18 cellular contexts compared by ENCODE assay signal in the genomic region with DNA sequence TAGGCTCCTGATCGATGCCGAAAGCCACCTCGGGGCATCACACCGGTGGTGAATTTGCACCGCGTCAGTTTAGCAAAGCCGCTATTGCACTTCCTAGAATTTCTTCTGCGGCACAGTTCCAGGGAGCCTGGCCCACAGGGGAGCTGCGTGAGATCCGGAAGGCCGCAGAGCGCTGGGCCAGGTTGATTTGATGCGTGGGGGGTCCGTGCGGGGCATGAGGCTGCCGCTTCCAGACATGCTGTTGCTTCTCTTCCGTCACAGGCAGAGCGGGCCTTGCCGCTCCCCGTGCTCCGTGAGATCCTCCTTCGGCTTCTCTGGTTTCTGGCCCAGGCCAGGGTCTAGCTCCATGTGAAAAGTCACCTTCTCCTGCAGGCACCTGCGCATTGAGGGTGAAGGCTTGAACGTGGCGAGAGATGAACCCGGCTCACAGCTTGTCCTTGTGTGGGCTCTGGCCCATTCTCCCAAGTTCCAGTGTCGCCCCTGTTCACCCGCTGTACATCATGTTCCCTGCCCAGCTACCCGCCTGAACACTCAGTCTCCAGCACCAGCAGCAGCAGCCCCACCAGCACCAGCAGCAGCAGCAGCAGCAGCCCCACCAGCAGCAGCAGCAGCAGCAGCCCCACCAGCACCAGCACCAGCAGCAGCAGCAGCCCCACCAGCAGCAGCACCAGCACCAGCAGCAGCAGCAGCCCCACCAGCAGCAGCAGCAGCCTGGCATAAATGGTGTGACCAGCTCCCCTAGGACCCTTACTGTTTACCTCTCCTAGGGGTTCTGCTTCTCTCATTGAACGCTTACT.
DNase-seq lines count a peak whose midpoint lies in the region; ATAC-seq, FAIRE-seq and TF ChIP-seq lines count a peak whose summit lies in the region.
"Had no signal": no experiment of that assay in that cellular context is flagged by ENCODE, and none has a peak within 500 bp of the region (broad histone marks: within the 10 kb centered on the region; RNA-seq: fewer than 3 reads in every experiment).

No MANE protein-coding gene starts in this region.

- H3K56ac ChIP-seq in IMR-90 (ENCODE audit: extremely low read depth, insufficient read depth, low read length): no peak overlapping the region

- in situ Hi-C loops in IMR-90 (cut with MboI; ENCODE audit: low sequenced_read_pairs): no loop called here
- in situ Hi-C loops in HepG2 (cut with HindIII; ENCODE audit: extremely low pct_ligation_motif_present, low pct_unique_long_range_greater_than_20kb): no loop called here

- TF ChIP-seq EP300 in HepG2 (IDR thresholded peaks at IDR 0.05; ENCODE audit: low read depth in 2 of 2, low read length in 2 of 2): no peak
- TF ChIP-seq EP300 in HepG2 (CRISPR knock-in tag; IDR thresholded peaks at IDR 0.05; ENCODE audit: borderline replicate concordance): no peak

- no peak overlapping the region for H2BK5ac ChIP-seq in IMR-90 (ENCODE audit: low read depth, low read length, poor library complexity, severe bottlenecking)
- H2BK5ac ChIP-seq in neuronal stem cell (ENCODE audit: low read length): no peak overlapping the region

- TF ChIP-seq CTCF in IMR-90 (conservative IDR thresholded peaks at IDR 0.05; ENCODE audit: low read depth, low read length): no peak
- no peak for TF ChIP-seq CTCF in HepG2 (CRISPR knock-in tag; IDR thresholded peaks at IDR 0.05)

- no peak overlapping the region for H4K5ac ChIP-seq in IMR-90 (ENCODE audit: low read depth, low read length)

- intact Hi-C loops in IMR-90 (cut with micrococcal nuclease): loop anchor here (10.0 kb wide), 1 partner anchor 934 kb away; no protein-coding TSS in a partner anchor
- intact Hi-C loops in HepG2 (cut with micrococcal nuclease; ENCODE audit: unreplicated experiment): no loop called here

- CTCF ChIA-PET in IMR-90 (lab: Yijun Ruan, JAX) (no interaction called here), HepG2 (lab: Yijun Ruan, JAX; ENCODE audit: low intra/inter-chr PET ratio, low total read pairs) (no interaction called here)

- H3K4me1 ChIP-seq in IMR-90 (ENCODE audit: control insufficient read depth, insufficient read depth, low read length) (no peaks in the 10 kb centered on the region), HepG2 (ENCODE audit: insufficient read depth, low read length) (no peaks in the 10 kb centered on the region), neuronal stem cell (ENCODE audit: control insufficient read depth in 2 of 2, insufficient read depth in 1 of 2, low read depth in 1 of 2, low read length in 2 of 2) (peaks cover 0 to 1% of the 10 kb centered on the region in 2 donors)
- H3K4me1 ChIP-seq: A549 had no signal

- H3K9ac ChIP-seq in IMR-90 (ENCODE audit: low read depth, low read length): no peak overlapping the region
- no peak overlapping the region for H3K9ac ChIP-seq in HepG2 (ENCODE audit: insufficient read depth, low read depth, low read length)
- H3K9ac ChIP-seq in neuronal stem cell (ENCODE audit: low read depth, low read length, poor library complexity): no peak overlapping the region

- H3K14ac ChIP-seq in IMR-90 (replicated peaks; ENCODE audit: low read depth, low read length) (no peak overlapping the region), neuronal stem cell (ENCODE audit: low read length) (peak overlapping the region; percentile 89)

- BruUV-seq in IMR-90 (replicated peaks; lab: Mats Ljungman, UMichigan): no TSS peak
- no TSS peak for BruUV-seq in HepG2 (replicated peaks; lab: Mats Ljungman, UMichigan)

- no peak overlapping the region for H3K23ac ChIP-seq in IMR-90 (ENCODE audit: low read depth, low read length)
- H3K23ac ChIP-seq in neuronal stem cell (ENCODE audit: low read depth, low read length, poor library complexity): peak overlapping the region; percentile 65

- H3K4me3 ChIP-seq in IMR-90 (ENCODE audit: insufficient read depth, low read depth, low read length) (no peak overlapping the region), HepG2 (replicated peaks in 1 of 3; ENCODE audit: insufficient read depth in 1 of 3, low read depth in 2 of 3, low read length in 3 of 3) (no peak overlapping the region), neuronal stem cell (ENCODE audit: low read length in 2 of 2) (no peak overlapping the region)
- H3K4me3 ChIP-seq: A549 had no signal

- H4K20me1 ChIP-seq in IMR-90 (ENCODE audit: insufficient read depth, low read length): no peaks in the 10 kb centered on the region
- no peaks in the 10 kb centered on the region for H4K20me1 ChIP-seq in HepG2 (ENCODE audit: insufficient read depth, low read length)

- peak overlapping the region; percentile 37 for H2AK9ac ChIP-seq in IMR-90 (replicated peaks; ENCODE audit: low read depth, low read length, poor library complexity)

- H3K27me3 ChIP-seq in IMR-90 (ENCODE audit: control insufficient read depth, insufficient read depth, low read length) (no peaks in the 10 kb centered on the region; the same call in 1 of the 2 replicates), HepG2 (ENCODE audit: control insufficient read depth in 1 of 2, insufficient read depth in 2 of 2, low read length in 2 of 2) (no peaks in the 10 kb centered on the region; a peak in 2 of 5 replicates), neuronal stem cell (ENCODE audit: control insufficient read depth in 3 of 3, insufficient read depth in 3 of 3, low read depth in 1 of 3, low read length in 3 of 3) (no peaks in the 10 kb centered on the region)

- H2BK12ac ChIP-seq in neuronal stem cell (ENCODE audit: low read length): no peak overlapping the region

- peak; percentile 60 for ATAC-seq in IMR-90 (ENCODE audit: low read depth)
- ATAC-seq in HepG2: no peak
- no peak for ATAC-seq in GM21423 (IDR thresholded peaks at IDR 0.05; ENCODE audit: unreplicated experiment)
- ATAC-seq in HG02571 (IDR thresholded peaks at IDR 0.05; ENCODE audit: unreplicated experiment): no peak
- ATAC-seq: A549; CD8-positive, alpha-beta T cell had no signal

- H2BK120ac ChIP-seq in IMR-90 (ENCODE audit: low read depth, low read length) (no peak overlapping the region), neuronal stem cell (ENCODE audit: low read depth, low read length) (no peak overlapping the region)

- dilution Hi-C loops in IMR-90 (cut with HindIII; ENCODE audit: low sequenced_read_pairs, unreplicated experiment): no loop called here

- H2AFZ ChIP-seq in IMR-90 (replicated peaks; ENCODE audit: low read length, poor library complexity) (peak overlapping the region; percentile 51), HepG2 (ENCODE audit: low read length) (no peak overlapping the region), neuronal stem cell (ENCODE audit: low read length) (no peak overlapping the region)

- FAIRE-seq in HepG2 (lab: Jason Lieb, UNC): no peak
- FAIRE-seq: A549, D721Med, GM12892, GM19239, H54 had no signal

- no peaks in the 10 kb centered on the region for H3K9me3 ChIP-seq in IMR-90 (ENCODE audit: control insufficient read depth, insufficient read depth, low read length)
- H3K9me3 ChIP-seq in HepG2 (ENCODE audit: low read length): no peaks in the 10 kb centered on the region
- H3K9me3 ChIP-seq in neuronal stem cell (replicated peaks in 1 of 2; ENCODE audit: control insufficient read depth in 2 of 2, insufficient read depth in 1 of 2, low read depth in 1 of 2, low read length in 2 of 2): no peaks in the 10 kb centered on the region
- H3K9me3 ChIP-seq: A549 had no signal

- no peaks in the 10 kb centered on the region for H3K9me1 ChIP-seq in IMR-90 (ENCODE audit: insufficient read depth, low read length)

- 97% methylated on average over 21 of the region's 30 CpGs; no CpG with 5 or more reads in 1 of the 2 experiments for WGBS in IMR-90 (ENCODE audit: extremely low coverage in 2 of 2, insufficient read length in 1 of 2), 2 experiments
- 58% methylated on average over 17 of the region's 30 CpGs for WGBS in HepG2 (ENCODE audit: low lambda C conversion rate)
- no CpG with 5 or more reads among the region's 30 CpGs for whole genome bisulfite sequencing in neuronal stem cell (ENCODE audit: extremely low coverage in 2 of 2, insufficient read length in 2 of 2, insufficient replicate concordance in 1 of 2), 2 donors

- TF ChIP-seq POLR2A in IMR-90 (IDR thresholded peaks at IDR 0.05; ENCODE audit: low read depth, low read length) (no peak), HepG2 (IDR thresholded peaks at IDR 0.05; ENCODE audit: insufficient read depth in 1 of 2, low read depth in 2 of 2, low read length in 2 of 2) (no peak)

- no peak overlapping the region for H2BK20ac ChIP-seq in IMR-90 (ENCODE audit: low read depth, low read length)

- H3K79me1 ChIP-seq in IMR-90 (ENCODE audit: low read depth in 1 of 2, low read length in 2 of 2) (no peaks in the 10 kb centered on the region), neuronal stem cell (ENCODE audit: low read depth, low read length) (no peaks in the 10 kb centered on the region)

- no peak overlapping the region for H4K91ac ChIP-seq in IMR-90 (ENCODE audit: insufficient read depth, low read depth, low read length)
- H4K91ac ChIP-seq in neuronal stem cell (ENCODE audit: low read depth, low read length, poor library complexity): no peak overlapping the region

- no peak overlapping the region for H3K4me2 ChIP-seq in IMR-90 (ENCODE audit: low read depth, low read length)
- H3K4me2 ChIP-seq in HepG2 (ENCODE audit: low read depth, low read length): no peak overlapping the region
- no peak overlapping the region for H3K4me2 ChIP-seq in neuronal stem cell (ENCODE audit: insufficient read depth, low read length, poor library complexity, severe bottlenecking)
- H3K4me2 ChIP-seq: A549 had no signal

- H3K18ac ChIP-seq in IMR-90 (ENCODE audit: low read depth, low read length) (no peak overlapping the region), neuronal stem cell (ENCODE audit: low read length) (peak overlapping the region; percentile 91)

- H3K27ac ChIP-seq in IMR-90 (ENCODE audit: insufficient read depth, low read length): no peak overlapping the region
- no peak overlapping the region for H3K27ac ChIP-seq in HepG2 (ENCODE audit: extremely low read length, insufficient read depth, low read length)
- no peak overlapping the region for H3K27ac ChIP-seq in neuronal stem cell (replicated peaks; ENCODE audit: low read length)

- TF ChIP-seq RAD21 in IMR-90 (IDR thresholded peaks at IDR 0.05; ENCODE audit: low read length) (no peak), HepG2 (CRISPR knock-in tag; IDR thresholded peaks at IDR 0.05) (no peak)

- H3K36me3 ChIP-seq in IMR-90 (ENCODE audit: control insufficient read depth, insufficient read depth, low read length) (no peaks in the 10 kb centered on the region), HepG2 (replicated peaks in 1 of 2; ENCODE audit: control insufficient read depth in 1 of 2, insufficient read depth in 2 of 2, low read length in 2 of 2) (no peaks in the 10 kb centered on the region), neuronal stem cell (replicated peaks in 1 of 2; ENCODE audit: control insufficient read depth in 2 of 2, insufficient read depth in 2 of 2, low read length in 2 of 2) (no peaks in the 10 kb centered on the region)

- POLR2A ChIA-PET in IMR-90 (lab: Charles Lee; ENCODE audit: unreplicated experiment) (no interaction called here), HepG2 (lab: Yijun Ruan, JAX) (no interaction called here)

- H3K4ac ChIP-seq in IMR-90 (ENCODE audit: low read depth, low read length) (no peak overlapping the region), neuronal stem cell (ENCODE audit: low read length) (no peak overlapping the region)

- H2AK5ac ChIP-seq in IMR-90 (ENCODE audit: low read depth, low read length) (no peak overlapping the region), neuronal stem cell (ENCODE audit: low read depth, low read length) (peak overlapping the region; percentile 14)

- DNase-seq in IMR-90 (no peak), HepG2 (ENCODE audit: low spot score) (no peak), neuronal stem cell (ENCODE audit: low spot score) (no peak), NCI-H2107 (lab: John Stamatoyannopoulos, UW) (no peak), retina (no peak)
- DNase-seq: CD8-positive, alpha-beta T cell; COR-L47; DMS153; DMS79 treated with DMSO at 0.1 percent for 48 hours; EL; GDM1 had no signal

- H4K8ac ChIP-seq in IMR-90 (ENCODE audit: low read depth in 2 of 2, low read length in 2 of 2) (no peak overlapping the region), neuronal stem cell (ENCODE audit: low read depth, low read length) (no peak overlapping the region)

- no peaks in the 10 kb centered on the region for H3K79me2 ChIP-seq in HepG2 (ENCODE audit: insufficient read depth, low read length)

- H2BK15ac ChIP-seq in IMR-90 (ENCODE audit: low read depth, low read length) (no peak overlapping the region), neuronal stem cell (ENCODE audit: low read length) (peak overlapping the region; percentile 95)
